In the genomic region with DNA sequence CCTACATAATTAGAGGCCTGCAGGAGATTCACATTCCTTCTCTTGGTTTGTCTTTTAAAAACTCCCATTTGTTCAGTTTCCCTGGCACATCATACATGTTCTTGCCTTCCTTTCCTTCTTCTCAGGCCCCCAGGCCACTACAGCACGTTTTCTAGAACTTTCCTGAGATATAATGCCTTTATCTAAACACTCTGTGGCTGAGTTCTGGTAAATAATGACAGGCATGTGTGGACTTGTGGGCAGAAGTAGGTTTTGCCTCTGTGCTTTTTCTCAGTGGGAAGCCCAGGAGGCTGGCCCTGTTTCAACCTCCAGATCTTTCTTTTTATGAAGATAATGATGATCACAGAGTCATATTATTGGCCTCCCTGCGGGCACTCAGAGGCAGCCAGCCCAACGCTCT, we compare ENCODE assay signal across 21 cellular contexts.
DNase-seq lines count a peak whose midpoint lies in the region; ATAC-seq and TF ChIP-seq lines count a peak whose summit lies in the region.
"Had no signal": no experiment of that assay in that cellular context is flagged by ENCODE, and none has a peak within 500 bp of the region (broad histone marks: within the 10 kb centered on the region; RNA-seq: fewer than 3 reads in every experiment).

No MANE protein-coding gene starts in this region.

- H3K27me3 Mint-ChIP-seq in type B pancreatic cell: peaks cover 3% of the 10 kb centered on the region
- H3K27me3 Mint-ChIP-seq: activated naive CD8-positive, alpha-beta T cell; CD4-positive, alpha-beta T cell had no signal

- no peak overlapping the region for H3K4me3 ChIP-seq in RWPE2 (ENCODE audit: severe bottlenecking)
- H3K4me3 ChIP-seq: heart left ventricle, thyroid gland had no signal

- intact Hi-C loops in posterior vena cava (cut with DNase I): no loop called here

- H3K4me1 ChIP-seq in RWPE2 (ENCODE audit: insufficient read depth, poor library complexity, severe bottlenecking): peaks cover 6% of the 10 kb centered on the region
- H3K4me1 ChIP-seq: thyroid gland had no signal

- no peaks in the 10 kb centered on the region for H3K36me3 Mint-ChIP-seq in type B pancreatic cell
- H3K36me3 Mint-ChIP-seq: activated naive CD8-positive, alpha-beta T cell had no signal

- no peaks in the 10 kb centered on the region for H3K9me3 ChIP-seq in RWPE2 (ENCODE audit: severe bottlenecking)
- H3K9me3 ChIP-seq: heart left ventricle, neutrophil, thyroid gland had no signal

- ATAC-seq in RWPE2 (ENCODE audit: low read depth): peak; percentile 33; the same call in 1 of the 3 replicates
- no peak for ATAC-seq in HG03521 (IDR thresholded peaks at IDR 0.05; ENCODE audit: unreplicated experiment)
- ATAC-seq: activated T-cell treated with anti-CD3 and anti-CD28 coated beads, Interleukin-2, amount 50 U/mL, for 4 hours; HCT116; heart left ventricle; HepG2; right cardiac atrium had no signal

- no peaks in the 10 kb centered on the region for H3K36me3 ChIP-seq in RWPE2 (ENCODE audit: low read depth)
- H3K36me3 ChIP-seq: heart left ventricle, neutrophil, thyroid gland had no signal

- H3K27me3 ChIP-seq in RWPE2 (ENCODE audit: insufficient read depth, poor library complexity, severe bottlenecking): no peaks in the 10 kb centered on the region
- H3K27me3 ChIP-seq: heart left ventricle, neutrophil, thyroid gland had no signal

- H3K4me1 Mint-ChIP-seq in type B pancreatic cell (ENCODE audit: unreplicated experiment): peaks cover 21% of the 10 kb centered on the region

- TF ChIP-seq CTCF in RWPE2 (IDR thresholded peaks at IDR 0.05; ENCODE audit: poor library complexity, severe bottlenecking): no peak
- no peak for TF ChIP-seq CTCF in type B pancreatic cell (conservative IDR thresholded peaks at IDR 0.05)

- DNase-seq in NCI-H2171 treated with DMSO at 0.1 percent for 48 hours (lab: John Stamatoyannopoulos, UW) (peak; percentile 41), NCI-H2171 (lab: John Stamatoyannopoulos, UW) (no peak), RWPE2 (ENCODE audit: low spot score) (no peak), fibroblast of peridontal ligament (ENCODE audit: extremely low read depth) (peak; percentile 72), type B pancreatic cell (ENCODE audit: extremely low spot score, unreplicated experiment) (no peak), DMS53 treated with DMSO at 0.1 percent for 48 hours (lab: John Stamatoyannopoulos, UW; ENCODE audit: unreplicated experiment) (no peak), posterior vena cava (ENCODE audit: low spot score) (no peak)
- DNase-seq: 8988T; activated CD4-positive, alpha-beta T cell treated with anti-CD3 and anti-CD28 coated beads, Interleukin-2, amount 50 U/mL, for 4 hours; activated T-cell treated with anti-CD3 and anti-CD28 coated beads, Interleukin-2, amount 50 U/mL, for 4 hours; CD4-positive, alpha-beta T cell; heart left ventricle; kidney; right cardiac atrium; stimulated activated CD4-positive, alpha-beta T cell treated with anti-CD3 and anti-CD28 coated beads, Interleukin-2, amount 100 ng/mL, for 48 hours; thyroid gland had no signal

- no peak overlapping the region for H3K27ac ChIP-seq in RWPE2 (ENCODE audit: poor library complexity, severe bottlenecking)
- H3K27ac ChIP-seq: heart left ventricle, neutrophil, thyroid gland had no signal

- H3K4me3 Mint-ChIP-seq in type B pancreatic cell: no peak overlapping the region
- H3K4me3 Mint-ChIP-seq: activated naive CD8-positive, alpha-beta T cell; activated T-cell treated with anti-CD3 and anti-CD28 coated beads, Interleukin-2, amount 50 U/mL, for 4 hours; CD4-positive, alpha-beta T cell had no signal

- H3K27ac Mint-ChIP-seq in type B pancreatic cell: peak overlapping the region; percentile 66
- H3K27ac Mint-ChIP-seq: activated naive CD8-positive, alpha-beta T cell; CD4-positive, alpha-beta T cell had no signal

- peaks cover 5% of the 10 kb centered on the region for H3K9me3 Mint-ChIP-seq in type B pancreatic cell
- H3K9me3 Mint-ChIP-seq: activated T-cell treated with anti-CD3 and anti-CD28 coated beads, Interleukin-2, amount 50 U/mL, for 4 hours; CD4-positive, alpha-beta T cell had no signal

Comparison
In these comparisons a context has a peak if more than half of its experiments do, and no peak if none do; other contexts are left out.
1. DNase-seq: peak in NCI-H2171 treated with DMSO at 0.1 percent for 48 hours (single experiment) and fibroblast of peridontal ligament (single experiment); none in NCI-H2171 (single experiment), RWPE2 (single experiment), type B pancreatic cell (single experiment), DMS53 treated with DMSO at 0.1 percent for 48 hours (single experiment) and posterior vena cava (single experiment).